Comparison of ENCODE assay signal across 8 cellular contexts in genomic region chr5:137752873-137753226, GRCh38. TPM values are rescaled to one million over a fixed set of nuclear protein-coding genes. Genes with fewer than 3 reads are reported as not detected.
A peak's percentile ranks its signal among the peaks of the same experiment; 100 is the strongest.
DNase-seq lines count a peak whose midpoint lies in the region; ATAC-seq and TF ChIP-seq lines count a peak whose summit lies in the region.

No MANE protein-coding gene starts in this region.

- no peak overlapping the region for H2BK20ac ChIP-seq in IMR-90 (ENCODE audit: low read depth, low read length)

- no peak for TF ChIP-seq RAD21 in IMR-90 (IDR thresholded peaks at IDR 0.05; ENCODE audit: low read length)

- dilution Hi-C loops in IMR-90 (cut with HindIII; ENCODE audit: low sequenced_read_pairs, unreplicated experiment): no loop called here

- no peak overlapping the region for H4K91ac ChIP-seq in IMR-90 (ENCODE audit: insufficient read depth, low read depth, low read length)

- TF ChIP-seq POLR2A in IMR-90 (IDR thresholded peaks at IDR 0.05; ENCODE audit: low read depth, low read length): no peak

- no peaks in the 10 kb centered on the region for H3K27me3 ChIP-seq in CD8-positive, alpha-beta T cell (ENCODE audit: insufficient read depth, low read length)
- H3K27me3 ChIP-seq in IMR-90 (ENCODE audit: control insufficient read depth, insufficient read depth, low read length): no peaks in the 10 kb centered on the region

- no peak overlapping the region; the same call in none of the 2 replicates for H2AK5ac ChIP-seq in IMR-90 (ENCODE audit: low read depth, low read length)

- WGBS in IMR-90 (ENCODE audit: extremely low coverage in 2 of 2, insufficient read length in 1 of 2), 2 experiments: no CpG with 5 or more reads among the region's 6 CpGs

- H3K9me3 Mint-ChIP-seq in CD8-positive, alpha-beta T cell: no peaks in the 10 kb centered on the region
- no peaks in the 10 kb centered on the region for H3K9me3 Mint-ChIP-seq in osteocyte (ENCODE audit: unreplicated experiment)

- peak overlapping the region; percentile 100 for H3K27ac Mint-ChIP-seq in CD8-positive, alpha-beta T cell
- H3K27ac Mint-ChIP-seq in osteocyte (ENCODE audit: unreplicated experiment): peak overlapping the region; percentile 100

- POLR2A ChIA-PET in CD8-positive, alpha-beta T cell (lab: Charles Lee): interaction anchor here (0.8 to 3.3 kb wide), 7 partner anchors 12 to 86 kb away, joined by 3 to 38 read pairs (median 6); partner anchors contain the start of gene KLHL3
- POLR2A ChIA-PET in IMR-90 (lab: Charles Lee; ENCODE audit: unreplicated experiment): no interaction called here

- H3K14ac ChIP-seq in IMR-90 (replicated peaks; ENCODE audit: low read depth, low read length): 0 out of 2 replicates have a peak overlapping the region, but pooled peaks have one; percentile 34

- no peak for ATAC-seq in CD8-positive, alpha-beta T cell
- ATAC-seq in IMR-90 (ENCODE audit: low read depth) (no peak), GM21717 (IDR thresholded peaks at IDR 0.05; ENCODE audit: unreplicated experiment) (no peak), HG03442 (IDR thresholded peaks at IDR 0.05; ENCODE audit: unreplicated experiment) (no peak)

- peaks cover 36% of the 10 kb centered on the region for H3K4me1 Mint-ChIP-seq in CD8-positive, alpha-beta T cell (ENCODE audit: low read depth)
- H3K4me1 Mint-ChIP-seq in osteocyte (ENCODE audit: unreplicated experiment): peaks cover 22% of the 10 kb centered on the region

- peak overlapping the region; percentile 99 for H3K4me3 Mint-ChIP-seq in CD8-positive, alpha-beta T cell
- peak overlapping the region; percentile 99 for H3K4me3 Mint-ChIP-seq in osteocyte (ENCODE audit: unreplicated experiment)

- peak overlapping the region; percentile 94 for H2AK9ac ChIP-seq in IMR-90 (replicated peaks; ENCODE audit: low read depth, low read length, poor library complexity)

- H3K27ac ChIP-seq in CD8-positive, alpha-beta T cell (ENCODE audit: low read depth, low read length): peak overlapping the region; percentile 100
- peak overlapping the region; percentile 92 for H3K27ac ChIP-seq in IMR-90 (ENCODE audit: insufficient read depth, low read length)

- H3K79me1 ChIP-seq in IMR-90 (ENCODE audit: low read depth in 1 of 2, low read length in 2 of 2): peaks cover 10% of the 10 kb centered on the region in 2 experiments

- BruUV-seq in IMR-90 (replicated peaks; lab: Mats Ljungman, UMichigan): no TSS peak

- intact Hi-C loops in CD8-positive, alpha-beta T cell (cut with DNase I, micrococcal nuclease): loop anchor here (1.0 to 10.0 kb wide), 8 partner anchors 10 to 1962 kb away; partner anchors contain the start of genes KDM3B (in 2 of the 2), CDC25C (in 1 of the 2), ETF1 (in 1 of the 2) and KLHL3 (in 1 of the 2)
- intact Hi-C loops in IMR-90 (cut with micrococcal nuclease): no loop called here

- H3K36me3 Mint-ChIP-seq in CD8-positive, alpha-beta T cell: peaks cover 38% of the 10 kb centered on the region
- peaks cover 15% of the 10 kb centered on the region for H3K36me3 Mint-ChIP-seq in osteocyte (ENCODE audit: unreplicated experiment)

- in situ Hi-C loops in IMR-90 (cut with MboI; ENCODE audit: low sequenced_read_pairs): loop anchor here (10.0 kb wide), 1 partner anchor 282 kb away; the partner anchor contains the start of gene FAM13B

- H2BK120ac ChIP-seq in IMR-90 (ENCODE audit: low read depth, low read length): no peak overlapping the region

- no peak overlapping the region for H2BK15ac ChIP-seq in IMR-90 (ENCODE audit: low read depth, low read length)

- peak overlapping the region; percentile 74 for H2AFZ ChIP-seq in IMR-90 (replicated peaks; ENCODE audit: low read length, poor library complexity)

- H4K20me1 ChIP-seq in IMR-90 (ENCODE audit: insufficient read depth, low read length): peaks cover 44% of the 10 kb centered on the region

- no peaks in the 10 kb centered on the region for H3K27me3 Mint-ChIP-seq in CD8-positive, alpha-beta T cell (ENCODE audit: low read depth)
- H3K27me3 Mint-ChIP-seq in osteocyte (ENCODE audit: unreplicated experiment): peaks cover 15% of the 10 kb centered on the region

- no peak overlapping the region for H4K5ac ChIP-seq in IMR-90 (ENCODE audit: low read depth, low read length)

- DNase-seq in CD8-positive, alpha-beta T cell: peak in 2 of 7 experiments; percentile 24 to 29
- DNase-seq in IMR-90: no peak
- peak; percentile 23 for DNase-seq in fibroblast of gingiva (ENCODE audit: low read depth)
- no peak for DNase-seq in osteocyte (ENCODE audit: extremely low spot score, unreplicated experiment)
- no peak for DNase-seq in NCI-H187 (lab: John Stamatoyannopoulos, UW)

- TF ChIP-seq CTCF in CD8-positive, alpha-beta T cell (IDR thresholded peaks at IDR 0.05): no peak
- TF ChIP-seq CTCF in IMR-90 (conservative IDR thresholded peaks at IDR 0.05; ENCODE audit: low read depth, low read length) (no peak), WI38 (IDR thresholded peaks at IDR 0.05; ENCODE audit: low read depth, low read length) (no peak), osteocyte (IDR thresholded peaks at IDR 0.05) (no peak)

- H3K9ac ChIP-seq in IMR-90 (ENCODE audit: low read depth, low read length): peak overlapping the region; percentile 98

- no peaks in the 10 kb centered on the region for H3K36me3 ChIP-seq in CD8-positive, alpha-beta T cell (ENCODE audit: insufficient read depth, low read length)
- no peaks in the 10 kb centered on the region; the same call in 1 of the 2 replicates for H3K36me3 ChIP-seq in IMR-90 (ENCODE audit: control insufficient read depth, insufficient read depth, low read length)

- peaks cover 26% of the 10 kb centered on the region for H3K4me1 ChIP-seq in CD8-positive, alpha-beta T cell (ENCODE audit: insufficient read depth, low read length)
- H3K4me1 ChIP-seq in IMR-90 (ENCODE audit: control insufficient read depth, insufficient read depth, low read length): no peaks in the 10 kb centered on the region; the same call in 1 of the 2 replicates

- peak overlapping the region; percentile 94 for H3K4me2 ChIP-seq in IMR-90 (ENCODE audit: low read depth, low read length)

- no peak overlapping the region for H3K18ac ChIP-seq in IMR-90 (ENCODE audit: low read depth, low read length)

- no peaks in the 10 kb centered on the region for H3K9me1 ChIP-seq in IMR-90 (ENCODE audit: insufficient read depth, low read length)

- peak overlapping the region; percentile 96 for H3K4me3 ChIP-seq in CD8-positive, alpha-beta T cell (ENCODE audit: low read depth, low read length)
- H3K4me3 ChIP-seq in IMR-90 (ENCODE audit: insufficient read depth, low read depth, low read length) (peak overlapping the region; percentile 61), WI38 (ENCODE audit: low read depth, low read length) (peak overlapping the region; percentile 97)

- no peaks in the 10 kb centered on the region for H3K9me3 ChIP-seq in CD8-positive, alpha-beta T cell (ENCODE audit: low read length)
- no peaks in the 10 kb centered on the region for H3K9me3 ChIP-seq in IMR-90 (ENCODE audit: control insufficient read depth, insufficient read depth, low read length)

- H3K56ac ChIP-seq in IMR-90 (ENCODE audit: extremely low read depth, insufficient read depth, low read length): peak overlapping the region; percentile 60; the same call in 1 of the 2 replicates

- peak overlapping the region; percentile 77 for H3K23ac ChIP-seq in IMR-90 (ENCODE audit: low read depth, low read length)

- CTCF ChIA-PET in CD8-positive, alpha-beta T cell (lab: Charles Lee): interaction anchor here (1.1 to 2.5 kb wide), 8 partner anchors 11 to 123 kb away, joined by 3 to 26 read pairs (median 6); no protein-coding TSS in a partner anchor
- CTCF ChIA-PET in IMR-90 (lab: Yijun Ruan, JAX): no interaction called here

- H4K8ac ChIP-seq in IMR-90 (ENCODE audit: low read depth in 2 of 2, low read length in 2 of 2): no peak overlapping the region; a peak in 2 of 4 replicates

- peak overlapping the region; percentile 35 for H2BK5ac ChIP-seq in IMR-90 (ENCODE audit: low read depth, low read length, poor library complexity, severe bottlenecking)

- no peak overlapping the region for H3K4ac ChIP-seq in IMR-90 (ENCODE audit: low read depth, low read length)

TF ChIP-seq in IMR-90, 13 proteins besides CTCF, POLR2A, EP300 and RAD21 (continues in another document):
- TF ChIP-seq RCOR1 (IDR thresholded peaks at IDR 0.05; ENCODE audit: insufficient replicate concordance, low read length) (no peak), CHD1 (IDR thresholded peaks at IDR 0.05; ENCODE audit: low read depth, low read length) (no peak), MAFK (IDR thresholded peaks at IDR 0.05; ENCODE audit: low read depth, low read length) (no peak), BHLHE40 (IDR thresholded peaks at IDR 0.05; ENCODE audit: low read depth, low read length) (no peak), SMC3 (IDR thresholded peaks at IDR 0.05; ENCODE audit: low read depth, low read length) (no peak), FOS (IDR thresholded peaks at IDR 0.05; ENCODE audit: low read depth, low read length) (no peak), MAZ (IDR thresholded peaks at IDR 0.05; ENCODE audit: borderline replicate concordance, low read depth, low read length) (no peak), CEBPB (IDR thresholded peaks at IDR 0.05; ENCODE audit: low read depth, low read length) (no peak), NFE2L2 (IDR thresholded peaks at IDR 0.05; ENCODE audit: low read depth, low read length) (no peak)
- TF ChIP-seq, protein P1, sequence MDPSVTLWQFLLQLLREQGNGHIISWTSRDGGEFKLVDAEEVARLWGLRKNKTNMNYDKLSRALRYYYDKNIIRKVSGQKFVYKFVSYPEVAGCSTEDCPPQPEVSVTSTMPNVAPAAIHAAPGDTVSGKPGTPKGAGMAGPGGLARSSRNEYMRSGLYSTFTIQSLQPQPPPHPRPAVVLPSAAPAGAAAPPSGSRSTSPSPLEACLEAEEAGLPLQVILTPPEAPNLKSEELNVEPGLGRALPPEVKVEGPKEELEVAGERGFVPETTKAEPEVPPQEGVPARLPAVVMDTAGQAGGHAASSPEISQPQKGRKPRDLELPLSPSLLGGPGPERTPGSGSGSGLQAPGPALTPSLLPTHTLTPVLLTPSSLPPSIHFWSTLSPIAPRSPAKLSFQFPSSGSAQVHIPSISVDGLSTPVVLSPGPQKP (IDR thresholded peaks at IDR 0.05; ENCODE audit: borderline replicate concordance, low read depth, low read length): no peak

RNA-seq across cellular contexts. Expression of gene HNRNPA0, which starts 1.3 kb away (rescaled TPM):
- 10 to 100 TPM; 53.7 to 57.0 TPM for total RNA-seq in CD8-positive, alpha-beta T cell
- total RNA-seq in IMR-90 (2012; rRNA removed) (5.2 and 8.9 TPM in 2 replicates), osteocyte (43.3 TPM in 2 replicates)
- polyA plus RNA-seq in IMR-90 (2012; rRNA removed): 12.2 and 12.9 TPM in 2 replicates
- 23.6 and 24.0 TPM in 2 replicates for polyA plus RNA-seq in IMR-90 (2012; cell fraction: cytosol; rRNA removed)
- polyA plus RNA-seq in IMR-90 (2012; cell fraction: nucleus; rRNA removed; ENCODE audit: low replicate concordance): 8.7 and 9.1 TPM in 2 replicates

RNA-seq across cellular contexts. Expression of gene KLHL3, which starts 17.0 kb away (rescaled TPM):
- total RNA-seq in CD8-positive, alpha-beta T cell: 10 to 100 TPM; 16.9 to 17.4 TPM
- total RNA-seq in IMR-90 (2012; rRNA removed) (4.1 and 4.7 TPM in 2 replicates), osteocyte (2.2 and 3.1 TPM in 2 replicates)
- 2.1 and 2.3 TPM in 2 replicates for polyA plus RNA-seq in IMR-90 (2012; rRNA removed)
- polyA plus RNA-seq in IMR-90 (2012; cell fraction: cytosol; rRNA removed): 0.79 and 1.0 TPM in 2 replicates
- 8.1 and 16.6 TPM in 2 replicates for polyA plus RNA-seq in IMR-90 (2012; cell fraction: nucleus; rRNA removed; ENCODE audit: low replicate concordance)
